29 cellular contexts compared by ENCODE assay signal in the genomic region with DNA sequence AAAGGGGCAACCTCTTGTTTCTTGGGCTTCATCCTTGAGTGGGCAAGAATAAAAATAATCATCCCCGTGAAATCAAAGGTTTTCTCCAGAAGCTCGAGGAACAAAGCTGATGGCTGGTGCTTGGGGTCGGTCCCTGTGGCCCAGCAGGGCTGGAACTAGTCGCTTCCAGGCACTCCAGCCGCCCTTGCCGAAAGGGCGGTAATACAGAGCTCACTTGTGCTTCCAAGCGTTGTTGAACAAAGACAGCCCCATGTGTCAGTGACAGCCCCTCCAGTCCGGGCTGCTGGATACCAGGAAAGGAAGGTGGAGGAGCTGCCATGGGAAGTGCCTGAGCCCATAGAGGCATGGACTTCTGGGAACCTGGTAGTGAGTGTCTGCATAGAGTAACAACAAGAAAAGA. TPM values are rescaled to one million over a fixed set of nuclear protein-coding genes. Genes with fewer than 3 reads are reported as not detected.
DNase-seq lines count a peak whose midpoint lies in the region; ATAC-seq and TF ChIP-seq lines count a peak whose summit lies in the region.
"Had no signal": no experiment of that assay in that cellular context is flagged by ENCODE, and none has a peak within 500 bp of the region (broad histone marks: within the 10 kb centered on the region; RNA-seq: fewer than 3 reads in every experiment).

No MANE protein-coding gene starts in this region.

- no peaks in the 10 kb centered on the region for H3K9me2 ChIP-seq in GM23338 (ENCODE audit: insufficient read depth)

- no peak for TF ChIP-seq CTCF in GM23338 (conservative IDR thresholded peaks at IDR 0.05; ENCODE audit: low read depth in 2 of 2)
- no peak for TF ChIP-seq CTCF in neural progenitor cell (IDR thresholded peaks at IDR 0.05)

- H3K27ac Mint-ChIP-seq in GM23338: no peak overlapping the region
- no peak overlapping the region for H3K27ac Mint-ChIP-seq in neural progenitor cell
- H3K27ac Mint-ChIP-seq in naive thymus-derived CD8-positive, alpha-beta T cell: no peak overlapping the region
- H3K27ac Mint-ChIP-seq: CD14-positive monocyte; CD4-positive, alpha-beta memory T cell; CD4-positive, CD25-positive, alpha-beta regulatory T cell had no signal

- peaks cover 4% of the 10 kb centered on the region; the same call in 1 of the 2 replicates for H4K20me1 ChIP-seq in GM23338 (replicated peaks; ENCODE audit: insufficient read depth)
- peaks cover 53% of the 10 kb centered on the region for H4K20me1 ChIP-seq in neural progenitor cell (ENCODE audit: low read depth)

- H3K9me3 ChIP-seq in neural progenitor cell (ENCODE audit: low read depth) (no peaks in the 10 kb centered on the region), right cardiac atrium (ENCODE audit: control insufficient read depth, low read length) (no peaks in the 10 kb centered on the region)
- H3K9me3 ChIP-seq: BE2C had no signal

- H3K27me3 ChIP-seq in GM23338 (ENCODE audit: insufficient read depth) (peaks cover 100% of the 10 kb centered on the region), neural progenitor cell (peaks cover 100% of the 10 kb centered on the region), right cardiac atrium (ENCODE audit: control insufficient read depth, insufficient read depth) (no peaks in the 10 kb centered on the region)

- DNase-seq in GM23338 (ENCODE audit: low spot score): peak; percentile 11
- peak; percentile 74 for DNase-seq in ecto neural progenitor cell (ENCODE audit: low spot score)
- peak; percentile 82 for DNase-seq in neural progenitor cell (ENCODE audit: low spot score)
- peak; percentile 57 for DNase-seq in retina
- no peak for DNase-seq in naive thymus-derived CD8-positive, alpha-beta T cell
- no peak for DNase-seq in right cardiac atrium
- DNase-seq: 8988T; ACHN; BE2C; C1 segment of cervical spinal cord; CD4-positive, alpha-beta memory T cell; CD4-positive, CD25-positive, alpha-beta regulatory T cell; CD8-positive, alpha-beta memory T cell; COR-L47; DMS 273 treated with DMSO at 0.1 percent for 48 hours; DMS153; DMS53; DMS79; DND-41; EL; GDM1 had no signal

- 60% methylated on average over 9 of the region's 9 CpGs for WGBS in right cardiac atrium

- H3K36me3 ChIP-seq in GM23338 (ENCODE audit: insufficient read depth) (no peaks in the 10 kb centered on the region), neural progenitor cell (no peaks in the 10 kb centered on the region)
- H3K36me3 ChIP-seq: BE2C, BLaER1 had no signal

- H3K4me2 ChIP-seq in GM23338 (no peak overlapping the region), neural progenitor cell (peak overlapping the region; percentile 82)
- H3K4me2 ChIP-seq: BLaER1 had no signal

- H3K36me3 Mint-ChIP-seq in GM23338 (ENCODE audit: low read depth) (no peaks in the 10 kb centered on the region), neural progenitor cell (no peaks in the 10 kb centered on the region)
- H3K36me3 Mint-ChIP-seq in naive thymus-derived CD8-positive, alpha-beta T cell: no peaks in the 10 kb centered on the region
- H3K36me3 Mint-ChIP-seq: CD14-positive monocyte; CD4-positive, alpha-beta memory T cell; CD4-positive, CD25-positive, alpha-beta regulatory T cell; CD8-positive, alpha-beta memory T cell had no signal

- H3F3A ChIP-seq in GM23338 (replicated peaks; ENCODE audit: low read depth): peaks cover 14% of the 10 kb centered on the region; the same call in 1 of the 2 replicates
- H3F3A ChIP-seq in neural progenitor cell (ENCODE audit: low read depth): peaks cover 52% of the 10 kb centered on the region

- H3K4me1 Mint-ChIP-seq in GM23338 (peaks cover 24% of the 10 kb centered on the region), neural progenitor cell (peaks cover 42% of the 10 kb centered on the region)
- peaks cover 3 to 14% (median 10%) of the 10 kb centered on the region in 4 donors for H3K4me1 Mint-ChIP-seq in naive thymus-derived CD8-positive, alpha-beta T cell

- POLR2A ChIA-PET in naive thymus-derived CD8-positive, alpha-beta T cell (lab: Charles Lee): no interaction called here

- H3K4me3 ChIP-seq in GM23338 (no peak overlapping the region), neural progenitor cell (peak overlapping the region; percentile 12), right cardiac atrium (ENCODE audit: low read length) (no peak overlapping the region)
- H3K4me3 ChIP-seq: BLaER1, GM12878 had no signal

- intact Hi-C loops in right cardiac atrium (cut with DNase I): no loop called here

- H2AFZ ChIP-seq in GM23338: no peak overlapping the region
- no peak overlapping the region for H2AFZ ChIP-seq in neural progenitor cell (replicated peaks)

- no peaks in the 10 kb centered on the region for H3K79me2 ChIP-seq in GM23338 (replicated peaks; ENCODE audit: insufficient read depth)
- H3K79me2 ChIP-seq in neural progenitor cell (ENCODE audit: low read depth): no peaks in the 10 kb centered on the region

- no peak overlapping the region for H3K27ac ChIP-seq in GM23338 (ENCODE audit: low read depth)
- H3K27ac ChIP-seq in neural progenitor cell: no peak overlapping the region
- H3K27ac ChIP-seq in right cardiac atrium (ENCODE audit: low read length): no peak overlapping the region
- H3K27ac ChIP-seq: BLaER1 had no signal

- H3K9me3 Mint-ChIP-seq in GM23338 (peaks cover 3% of the 10 kb centered on the region; the same call in 1 of the 3 replicates), neural progenitor cell (no peaks in the 10 kb centered on the region)
- H3K9me3 Mint-ChIP-seq in naive thymus-derived CD8-positive, alpha-beta T cell: no peaks in the 10 kb centered on the region
- H3K9me3 Mint-ChIP-seq: CD4-positive, alpha-beta memory T cell; CD8-positive, alpha-beta memory T cell had no signal

- H3K4me1 ChIP-seq in GM23338 (ENCODE audit: insufficient read depth) (peaks cover 31% of the 10 kb centered on the region), neural progenitor cell (peaks cover 60% of the 10 kb centered on the region), right cardiac atrium (ENCODE audit: control insufficient read depth, insufficient read depth, low read length) (peaks cover 4% of the 10 kb centered on the region)
- H3K4me1 ChIP-seq: BE2C, BLaER1 had no signal

- no peak overlapping the region for H3K4me3 Mint-ChIP-seq in GM23338
- no peak overlapping the region for H3K4me3 Mint-ChIP-seq in neural progenitor cell
- H3K4me3 Mint-ChIP-seq in naive thymus-derived CD8-positive, alpha-beta T cell: no peak overlapping the region
- H3K4me3 Mint-ChIP-seq: CD4-positive, alpha-beta memory T cell; CD4-positive, CD25-positive, alpha-beta regulatory T cell; CD8-positive, alpha-beta memory T cell had no signal

- H3K9ac ChIP-seq in neural progenitor cell: no peak overlapping the region
- H3K9ac ChIP-seq: BLaER1 had no signal

- peaks cover 87% of the 10 kb centered on the region for H3K27me3 Mint-ChIP-seq in GM23338 (ENCODE audit: insufficient read depth, low read depth, poor library complexity)
- H3K27me3 Mint-ChIP-seq in neural progenitor cell (ENCODE audit: insufficient read depth, low read depth): peaks cover 76% of the 10 kb centered on the region
- peaks cover 22 to 72% (median 71%) of the 10 kb centered on the region in 5 donors for H3K27me3 Mint-ChIP-seq in naive thymus-derived CD8-positive, alpha-beta T cell

- ATAC-seq in GM23338 (no peak), HG02759 (IDR thresholded peaks at IDR 0.05; ENCODE audit: unreplicated experiment) (no peak), right cardiac atrium (no peak)
- no peak for ATAC-seq in naive thymus-derived CD8-positive, alpha-beta T cell
- ATAC-seq: GM12878 had no signal

TF ChIP-seq in GM23338, 12 proteins besides CTCF, POLR2A, EP300 and RAD21 (continues in another document):
- TF ChIP-seq, protein P1, sequence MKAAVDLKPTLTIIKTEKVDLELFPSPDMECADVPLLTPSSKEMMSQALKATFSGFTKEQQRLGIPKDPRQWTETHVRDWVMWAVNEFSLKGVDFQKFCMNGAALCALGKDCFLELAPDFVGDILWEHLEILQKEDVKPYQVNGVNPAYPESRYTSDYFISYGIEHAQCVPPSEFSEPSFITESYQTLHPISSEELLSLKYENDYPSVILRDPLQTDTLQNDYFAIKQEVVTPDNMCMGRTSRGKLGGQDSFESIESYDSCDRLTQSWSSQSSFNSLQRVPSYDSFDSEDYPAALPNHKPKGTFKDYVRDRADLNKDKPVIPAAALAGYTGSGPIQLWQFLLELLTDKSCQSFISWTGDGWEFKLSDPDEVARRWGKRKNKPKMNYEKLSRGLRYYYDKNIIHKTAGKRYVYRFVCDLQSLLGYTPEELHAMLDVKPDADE (IDR thresholded peaks at IDR 0.05): no peak
- TF ChIP-seq ZNF114 (CRISPR knock-in tag; IDR thresholded peaks at IDR 0.05): no peak
- TF ChIP-seq CREB1 (CRISPR knock-in tag; IDR thresholded peaks at IDR 0.05; ENCODE audit: low read depth): no peak

RNA-seq across cellular contexts. Expression of gene HELT, which starts 5.2 kb away (rescaled TPM):
- total RNA-seq in GM23338 (2014; rRNA removed; shearing (Covaris generic)): not detected in 2 replicates
- polyA plus RNA-seq in GM23338 (2016; fragmentation: Nextera tagmentation; extraction: Ambion mirVana): 0.28 TPM in 1 of 2 replicates, not detected in the other
- total RNA-seq in neural progenitor cell (ENCODE audit: low replicate concordance): not detected in 2 replicates
- total RNA-seq in naive thymus-derived CD8-positive, alpha-beta T cell: not detected
- polyA plus RNA-seq in naive thymus-derived CD8-positive, alpha-beta T cell: not detected
- not detected for total RNA-seq in right cardiac atrium
- polyA plus RNA-seq in right cardiac atrium: not detected
- total RNA-seq: A673; CD4-positive, alpha-beta memory T cell; CD4-positive, CD25-positive, alpha-beta regulatory T cell; CD8-positive, alpha-beta memory T cell; Daoy; G401; GM12878 had no signal
- polyA plus RNA-seq: AG04450; CD14-positive monocyte; CD4-positive, alpha-beta memory T cell; CD4-positive, CD25-positive, alpha-beta regulatory T cell; CD8-positive, alpha-beta memory T cell; GM12878 had no signal

Comparison
In these comparisons a context has a peak if more than half of its experiments do, and no peak if none do; other contexts are left out.
1. DNase-seq: peak in GM23338 (single experiment), ecto neural progenitor cell (single experiment), neural progenitor cell (single experiment) and retina (single experiment); none in naive thymus-derived CD8-positive, alpha-beta T cell (0 of 10) and right cardiac atrium (0 of 3).